ENCODE assay signal across 23 cellular contexts in the genomic region with DNA sequence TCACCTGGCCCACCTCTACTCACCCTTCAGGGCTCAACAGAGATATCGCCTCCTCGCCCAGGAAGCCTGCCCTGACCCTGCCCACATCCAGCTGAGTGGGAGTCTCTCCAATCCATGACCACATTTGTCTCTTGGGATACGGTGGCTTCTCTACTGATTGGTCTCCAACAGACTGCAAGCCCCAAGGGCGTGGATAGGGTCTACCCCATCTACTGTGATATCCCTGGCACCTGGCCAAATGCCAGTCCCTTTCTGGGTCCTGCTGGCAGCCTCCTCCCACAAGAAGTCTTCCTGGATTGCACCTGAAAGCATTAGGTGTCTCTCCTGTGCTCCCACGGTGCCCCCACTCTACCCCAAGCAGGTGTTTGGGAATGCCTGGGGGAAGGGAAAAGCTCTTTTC.
"Had no signal": no experiment of that assay in that cellular context is flagged by ENCODE, and none has a peak within 500 bp of the region (broad histone marks: within the 10 kb centered on the region; RNA-seq: fewer than 3 reads in every experiment).

No MANE protein-coding gene starts in this region.

- H3K4me1 ChIP-seq: breast epithelium, gastrocnemius medialis, sigmoid colon had no signal

- H3K36me3 ChIP-seq: breast epithelium, esophagus squamous epithelium, gastrocnemius medialis, sigmoid colon, upper lobe of left lung had no signal

- H3K27me3 ChIP-seq: breast epithelium, upper lobe of left lung had no signal

- H3K9me3 ChIP-seq: breast epithelium, esophagus squamous epithelium, gastrocnemius medialis, sigmoid colon, upper lobe of left lung had no signal

- H3K9me3 Mint-ChIP-seq: activated CD4-positive, alpha-beta memory T cell treated with anti-CD3 and anti-CD28 coated beads, Interleukin-2, amount 10 ng/mL, durations not matched to agents 7 days and 5 days; activated CD4-positive, alpha-beta T cell treated with anti-CD3 and anti-CD28 coated beads, Interleukin-2, amount 10 ng/mL, durations not matched to agents 24 days and 14 days; activated naive CD4-positive, alpha-beta T cell treated with anti-CD3 and anti-CD28 coated beads for 36 hours; activated naive CD8-positive, alpha-beta T cell treated with anti-CD3 and anti-CD28 coated beads, Interleukin-2, amount 10 ng/mL, durations not matched to agents 7 days and 5 days; activated T-cell treated with anti-CD3 and anti-CD28 coated beads, Interleukin-2, amount 50 U/mL, for 72 hours; nephron progenitor cell; T-helper 2 cell treated with Interferon-gamma antibody and Interleukin-4, amounts not matched to agents 5 μg/mL and 100 μg/mL, for 36 hours had no signal

- H3K27ac Mint-ChIP-seq: activated CD4-positive, alpha-beta memory T cell treated with anti-CD3 and anti-CD28 coated beads, Interleukin-2, amount 10 ng/mL, durations not matched to agents 7 days and 5 days; activated CD4-positive, alpha-beta T cell treated with anti-CD3 and anti-CD28 coated beads, Interleukin-2, amount 10 ng/mL, durations not matched to agents 24 days and 14 days; activated naive CD4-positive, alpha-beta T cell treated with anti-CD3 and anti-CD28 coated beads for 36 hours; activated naive CD8-positive, alpha-beta T cell treated with anti-CD3 and anti-CD28 coated beads, Interleukin-2, amount 10 ng/mL, durations not matched to agents 7 days and 5 days; activated T-cell treated with anti-CD3 and anti-CD28 coated beads, Interleukin-2, amount 50 U/mL, for 72 hours; nephron progenitor cell; T-helper 2 cell treated with Interferon-gamma antibody and Interleukin-4, amounts not matched to agents 5 μg/mL and 100 μg/mL, for 36 hours had no signal

- ATAC-seq: activated CD4-positive, CD25-positive, alpha-beta regulatory T cell treated with anti-CD3 and anti-CD28 coated beads, Interleukin-2, amount 50 U/mL, for 24 hours; activated T-cell treated with anti-CD3 and anti-CD28 coated beads, Interleukin-2, amount 50 U/mL, for 72 hours; gastrocnemius medialis; stimulated activated naive CD8-positive, alpha-beta T cell treated with anti-CD3 and anti-CD28 coated beads, Interleukin-15, Interleukin-2, amounts not matched to agents 100 U/mL and 50 U/mL, for 24 hours had no signal

- H3K4me1 Mint-ChIP-seq: activated CD4-positive, alpha-beta memory T cell treated with anti-CD3 and anti-CD28 coated beads, Interleukin-2, amount 10 ng/mL, durations not matched to agents 7 days and 5 days; activated naive CD8-positive, alpha-beta T cell treated with anti-CD3 and anti-CD28 coated beads, Interleukin-2, amount 10 ng/mL, durations not matched to agents 7 days and 5 days had no signal

- H3K4me3 Mint-ChIP-seq: activated CD4-positive, alpha-beta memory T cell treated with anti-CD3 and anti-CD28 coated beads, Interleukin-2, amount 10 ng/mL, durations not matched to agents 7 days and 5 days; activated CD4-positive, alpha-beta T cell treated with anti-CD3 and anti-CD28 coated beads, Interleukin-2, amount 10 ng/mL, durations not matched to agents 24 days and 14 days; activated naive CD4-positive, alpha-beta T cell treated with anti-CD3 and anti-CD28 coated beads for 36 hours; activated naive CD8-positive, alpha-beta T cell treated with anti-CD3 and anti-CD28 coated beads, Interleukin-2, amount 10 ng/mL, durations not matched to agents 7 days and 5 days; activated T-cell treated with anti-CD3 and anti-CD28 coated beads, Interleukin-2, amount 50 U/mL, for 72 hours; nephron progenitor cell; T-helper 2 cell treated with Interferon-gamma antibody and Interleukin-4, amounts not matched to agents 5 μg/mL and 100 μg/mL, for 36 hours had no signal

- H3K36me3 Mint-ChIP-seq: activated naive CD8-positive, alpha-beta T cell treated with anti-CD3 and anti-CD28 coated beads, Interleukin-2, amount 10 ng/mL, durations not matched to agents 7 days and 5 days had no signal

- H3K4me3 ChIP-seq: breast epithelium, coronary artery, esophagus squamous epithelium, gastrocnemius medialis, sigmoid colon, upper lobe of left lung had no signal

- H3K27ac ChIP-seq: breast epithelium, coronary artery, esophagus squamous epithelium, gastrocnemius medialis, sigmoid colon, upper lobe of left lung, VCaP had no signal

- DNase-seq: activated CD4-positive, alpha-beta memory T cell treated with anti-CD3 and anti-CD28 coated beads, Interleukin-2, amount 10 ng/mL, durations not matched to agents 7 days and 5 days; activated CD4-positive, alpha-beta T cell treated with anti-CD3 and anti-CD28 coated beads, Interleukin-2, amount 10 ng/mL, durations not matched to agents 24 days and 14 days; activated effector memory CD4-positive, alpha-beta T cell treated with Interleukin-2 at 50 U/mL for 16 hours; activated naive CD4-positive, alpha-beta T cell treated with anti-CD3 and anti-CD28 coated beads for 36 hours; activated T-cell treated with anti-CD3 and anti-CD28 coated beads, Interleukin-2, amount 50 U/mL, for 72 hours; amniotic stem cell; esophagus squamous epithelium; gastrocnemius medialis; hypothalamus; midbrain; nephron progenitor cell; occipital lobe; stimulated activated CD4-positive, alpha-beta T cell treated with anti-CD3 and anti-CD28 coated beads, Interleukin-4, amount 100 ng/mL, for 24 hours; stimulated activated naive CD8-positive, alpha-beta T cell treated with anti-CD3 and anti-CD28 coated beads, Interleukin-15, Interleukin-2, amounts not matched to agents 100 U/mL and 50 U/mL, for 24 hours; SW 1271; upper lobe of left lung had no signal
